Comparison of ENCODE assay signal across 18 cellular contexts in genomic region chr7:26332698-26333097, GRCh38. TPM values are rescaled to one million over a fixed set of nuclear protein-coding genes. Genes with fewer than 3 reads are reported as not detected.
A peak's percentile ranks its signal among the peaks of the same experiment; 100 is the strongest.
DNase-seq lines count a peak whose midpoint lies in the region; ATAC-seq, FAIRE-seq and TF ChIP-seq lines count a peak whose summit lies in the region.
"Had no signal": no experiment of that assay in that cellular context is flagged by ENCODE, and none has a peak within 500 bp of the region (broad histone marks: within the 10 kb centered on the region; RNA-seq: fewer than 3 reads in every experiment).

No MANE protein-coding gene starts in this region.

- no peak overlapping the region for H3K27ac Mint-ChIP-seq in effector memory CD8-positive, alpha-beta T cell

- peaks cover 30 to 86% (median 63%) of the 10 kb centered on the region in 10 experiments for H3K4me1 ChIP-seq in BLaER1 treated with 17β-estradiol and CSF1 and Interleukin-3, amounts not matched to agents 10 nM and 100 nM
- no peaks in the 10 kb centered on the region for H3K4me1 ChIP-seq in testis
- H3K4me1 ChIP-seq: HAP-1 had no signal

- TF ChIP-seq CTCF in testis (IDR thresholded peaks at IDR 0.05): no peak

- no peaks in the 10 kb centered on the region for H3K9me3 Mint-ChIP-seq in effector memory CD8-positive, alpha-beta T cell

- peak overlapping the region in 8 of 11 experiments; percentile 7 to 47 (median 29); a peak in 13 of 22 replicates for H3K4me2 ChIP-seq in BLaER1 treated with 17β-estradiol and CSF1 and Interleukin-3, amounts not matched to agents 10 nM and 100 nM

- H3K4me1 Mint-ChIP-seq in effector memory CD8-positive, alpha-beta T cell (ENCODE audit: low read depth in 2 of 2): peaks cover 36 to 37% of the 10 kb centered on the region in 2 donors

- H3K27ac ChIP-seq in BLaER1 treated with 17β-estradiol and CSF1 and Interleukin-3, amounts not matched to agents 10 nM and 100 nM: peak overlapping the region in 1 of 11 experiments; percentile 8; a peak in 1 of 22 replicates
- H3K27ac ChIP-seq in testis: no peak overlapping the region
- H3K27ac ChIP-seq: C4-2B, GM23248 had no signal

- no peak overlapping the region for H3K9ac ChIP-seq in BLaER1 treated with 17β-estradiol and CSF1 and Interleukin-3, amounts not matched to agents 10 nM and 100 nM
- H3K9ac ChIP-seq: GM23248 had no signal

- no peak overlapping the region for H3K4me3 Mint-ChIP-seq in effector memory CD8-positive, alpha-beta T cell

- peak; percentile 37 for FAIRE-seq in GM19239 (lab: Jason Lieb, UNC)

- no peak for DNase-seq in GM19239 (ENCODE audit: insufficient read length, low spot score)
- DNase-seq in SW480 (ENCODE audit: low spot score): peak; percentile 62
- DNase-seq in medulla oblongata (ENCODE audit: extremely low spot score): peak; percentile 37
- DNase-seq in activated effector memory CD4-positive, alpha-beta T cell treated with anti-CD3 and anti-CD28 coated beads, Interleukin-2, amount 50 U/mL, for 16 hours: no peak
- no peak for DNase-seq in effector memory CD8-positive, alpha-beta T cell
- no peak for DNase-seq in NCI-H1694 treated with DMSO at 0.1 percent for 48 hours (lab: John Stamatoyannopoulos, UW)
- no peak for DNase-seq in testis
- DNase-seq: DMS79 treated with DMSO at 0.1 percent for 48 hours, GM23248, KG1, NCI-H1048, NCI-H1436 treated with DMSO at 0.1 percent for 48 hours, NCI-H2029 treated with DMSO at 0.1 percent for 48 hours, NCI-H2171 had no signal

- no peak overlapping the region for H3K4me3 ChIP-seq in BLaER1 treated with 17β-estradiol and CSF1 and Interleukin-3, amounts not matched to agents 10 nM and 100 nM
- no peak overlapping the region for H3K4me3 ChIP-seq in testis
- H3K4me3 ChIP-seq: GM23248, HAP-1 had no signal

- H3K27me3 Mint-ChIP-seq in effector memory CD8-positive, alpha-beta T cell: no peaks in the 10 kb centered on the region

- intact Hi-C loops in testis (cut with DNase I; ENCODE audit: low total_unique reads): no loop called here

- TF ChIP-seq POLR2A in testis (IDR thresholded peaks at IDR 0.05): no peak

- peaks cover 3% of the 10 kb centered on the region for H3K36me3 Mint-ChIP-seq in effector memory CD8-positive, alpha-beta T cell (ENCODE audit: insufficient read depth)

- H3K27me3 ChIP-seq in BLaER1 treated with 17β-estradiol and CSF1 and Interleukin-3, amounts not matched to agents 10 nM and 100 nM: no peaks in the 10 kb centered on the region
- H3K27me3 ChIP-seq in testis: no peaks in the 10 kb centered on the region

- H4K20me1 ChIP-seq in BLaER1 treated with 17β-estradiol and CSF1 and Interleukin-3, amounts not matched to agents 10 nM and 100 nM: no peaks in the 10 kb centered on the region

- peaks cover 0 to 4% (median 0%) of the 10 kb centered on the region in 11 experiments; a peak in 1 of 22 replicates for H3K36me3 ChIP-seq in BLaER1 treated with 17β-estradiol and CSF1 and Interleukin-3, amounts not matched to agents 10 nM and 100 nM
- H3K36me3 ChIP-seq in testis (ENCODE audit: low read depth, missing control alignments): no peaks in the 10 kb centered on the region
- H3K36me3 ChIP-seq: HAP-1 had no signal

- no peak for ATAC-seq in effector memory CD8-positive, alpha-beta T cell (replicated peaks)
- ATAC-seq: Panc1 had no signal

- peaks cover 0 to 34% (median 14%) of the 10 kb centered on the region in 11 experiments; a peak in 18 of 22 replicates for H3K9me3 ChIP-seq in BLaER1 treated with 17β-estradiol and CSF1 and Interleukin-3, amounts not matched to agents 10 nM and 100 nM (replicated peaks in 1 of 11)
- H3K9me3 ChIP-seq in testis: no peaks in the 10 kb centered on the region
- H3K9me3 ChIP-seq: HAP-1 had no signal

- 94 to 97% methylated on average over 2 of the region's 2 CpGs for WGBS in testis, 2 donors

RNA-seq across cellular contexts. Expression of gene SNX10, which starts 41.0 kb away (rescaled TPM):
- total RNA-seq in testis: 1 to 10 TPM; 4.4 to 5.6 TPM
- polyA plus RNA-seq in testis (ENCODE audit: insufficient read depth, low read depth, low replicate concordance): 6.3 TPM

Comparison
In these comparisons a context has a peak if more than half of its experiments do, and no peak if none do; other contexts are left out.
1. DNase-seq: peak in SW480 (single experiment) and medulla oblongata (single experiment); none in GM19239 (single experiment), activated effector memory CD4-positive, alpha-beta T cell treated with anti-CD3 and anti-CD28 coated beads, Interleukin-2, amount 50 U/mL, for 16 hours (single experiment), effector memory CD8-positive, alpha-beta T cell (0 of 3), NCI-H1694 treated with DMSO at 0.1 percent for 48 hours (single experiment) and testis (single experiment).